Comparison of ENCODE assay signal across 1 cellular context in genomic region chr5:126338516-126339153, GRCh38.
TF ChIP-seq lines count a peak whose summit lies in the region.

No MANE protein-coding gene starts in this region.

TF ChIP-seq in GM23338, 12 proteins besides CTCF, POLR2A, EP300 and RAD21 (continued from another document):
- no peak for TF ChIP-seq ZNF462 (CRISPR knock-in tag; IDR thresholded peaks at IDR 0.05)
- no peak for TF ChIP-seq REST (IDR thresholded peaks at IDR 0.05; ENCODE audit: unreplicated experiment)
- TF ChIP-seq STAT1 (IDR thresholded peaks at IDR 0.05; ENCODE audit: unreplicated experiment), result no peak
- no peak for TF ChIP-seq EZH2 (IDR thresholded peaks at IDR 0.05; ENCODE audit: low read depth, unreplicated experiment)
- no peak for TF ChIP-seq CREB1 (CRISPR knock-in tag; IDR thresholded peaks at IDR 0.05; ENCODE audit: low read depth)
- TF ChIP-seq ZNF114 (CRISPR knock-in tag; IDR thresholded peaks at IDR 0.05), result no peak
- no peak for TF ChIP-seq ZNF331 (CRISPR knock-in tag; IDR thresholded peaks at IDR 0.05; ENCODE audit: low read depth)
- TF ChIP-seq JUNB (IDR thresholded peaks at IDR 0.05; ENCODE audit: unreplicated experiment), result no peak
